ENCODE assay signal across 20 cellular contexts in the genomic region with DNA sequence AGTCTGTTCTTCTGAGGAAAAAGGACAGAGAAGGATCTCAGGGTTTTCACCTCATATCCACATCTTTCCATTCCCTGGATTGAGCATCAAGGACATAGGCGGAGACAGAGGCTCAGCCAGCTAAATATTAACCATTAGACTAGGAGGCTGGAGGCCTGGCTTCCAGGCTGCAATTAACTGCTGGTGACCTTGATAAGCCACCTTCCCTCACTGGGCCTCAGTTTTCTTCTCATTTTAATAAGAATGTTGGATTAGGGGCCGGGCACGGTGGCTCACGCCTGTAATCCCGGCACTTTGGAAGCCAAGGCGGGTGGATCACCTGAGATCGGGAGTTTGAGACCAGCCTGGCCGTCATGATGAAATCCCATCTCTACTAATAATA.
"Had no signal": no experiment of that assay in that cellular context is flagged by ENCODE, and none has a peak within 500 bp of the region (broad histone marks: within the 10 kb centered on the region; RNA-seq: fewer than 3 reads in every experiment).

No MANE protein-coding gene starts in this region.

- H3K27ac Mint-ChIP-seq: memory B cell; mesothelial cell of epicardium; natural killer cell treated with Interleukin-12 subunit alpha and Interleukin-12 subunit beta and Interleukin-15 and Interleukin-18, amount 100 ng/mL, for 72 hours had no signal

- H3K4me1 ChIP-seq: colonic mucosa, gastroesophageal sphincter, left lung, lower lobe of right lung, right atrium auricular region, sigmoid colon, stomach had no signal

- H3K4me1 Mint-ChIP-seq: mesothelial cell of epicardium had no signal

- H3K4me3 ChIP-seq: colonic mucosa, esophagus squamous epithelium, gastroesophageal sphincter, left lung, lower lobe of right lung, right atrium auricular region, sigmoid colon, skin epidermis, stomach, thoracic aorta had no signal

- ATAC-seq: gastroesophageal sphincter; left lung; lower lobe of right lung; natural killer cell treated with Interleukin-12 subunit alpha and Interleukin-12 subunit beta and Interleukin-15 and Interleukin-18, amount 100 ng/mL, for 72 hours had no signal

- H3K9me3 Mint-ChIP-seq: memory B cell; mesothelial cell of epicardium; natural killer cell treated with Interleukin-12 subunit alpha and Interleukin-12 subunit beta and Interleukin-15 and Interleukin-18, amount 100 ng/mL, for 72 hours had no signal

- H3K36me3 ChIP-seq: colonic mucosa, esophagus squamous epithelium, gastroesophageal sphincter, left lung, lower lobe of right lung, right atrium auricular region, sigmoid colon, stomach, thoracic aorta had no signal

- H3K9me3 ChIP-seq: colonic mucosa, esophagus squamous epithelium, gastroesophageal sphincter, left lung, lower lobe of right lung, right atrium auricular region, sigmoid colon, stomach, thoracic aorta had no signal

- H3K4me3 Mint-ChIP-seq: memory B cell; mesothelial cell of epicardium; natural killer cell treated with Interleukin-12 subunit alpha and Interleukin-12 subunit beta and Interleukin-15 and Interleukin-18, amount 100 ng/mL, for 72 hours had no signal

- DNase-seq: colonic mucosa; dermis blood vessel endothelial cell; esophagus squamous epithelium; foreskin fibroblast; left lung; lower lobe of right lung; posterior cingulate gyrus; sigmoid colon; stimulated activated CD4-positive, alpha-beta T cell treated with anti-CD3 and anti-CD28 coated beads, Interleukin-12 subunit alpha, Interleukin-12 subunit beta, amount 100 ng/mL, for 4 hours; stimulated activated naive CD4-positive, alpha-beta T cell; stomach; substantia nigra; trophoblast cell had no signal

- H3K27ac ChIP-seq: colonic mucosa, esophagus squamous epithelium, gastroesophageal sphincter, left lung, lower lobe of right lung, right atrium auricular region, sigmoid colon, skin epidermis, stomach, thoracic aorta had no signal

- H3K36me3 Mint-ChIP-seq: memory B cell; mesothelial cell of epicardium; natural killer cell treated with Interleukin-12 subunit alpha and Interleukin-12 subunit beta and Interleukin-15 and Interleukin-18, amount 100 ng/mL, for 72 hours had no signal

- H3K27me3 ChIP-seq: colonic mucosa, esophagus squamous epithelium, gastroesophageal sphincter, left lung, right atrium auricular region, sigmoid colon, stomach had no signal
